31 cellular contexts compared by ENCODE assay signal in genomic region chr5:38678079-38678478, GRCh38.
"Had no signal": no experiment of that assay in that cellular context is flagged by ENCODE, and none has a peak within 500 bp of the region (broad histone marks: within the 10 kb centered on the region; RNA-seq: fewer than 3 reads in every experiment).

No MANE protein-coding gene starts in this region.

- H3K4me1 ChIP-seq: Peyer's patch had no signal

- DNase-seq: activated B cell treated with CpG ODN at 0.5 μM for 24 hours; activated CD4-positive, alpha-beta memory T cell treated with anti-CD3 and anti-CD28 coated beads for 36 hours; activated CD4-positive, alpha-beta T cell treated with anti-CD3 and anti-CD28 coated beads for 4 hours; activated CD4-positive, alpha-beta T cell treated with anti-CD3 and anti-CD28 coated beads, Interleukin-2, amount 50 U/mL, for 1 hour; activated CD4-positive, CD25-positive, alpha-beta regulatory T cell treated with anti-CD3 and anti-CD28 coated beads, Interleukin-2, amount 50 U/mL, for 72 hours; activated CD8-positive, alpha-beta memory T cell treated with anti-CD3 and anti-CD28 coated beads, Interleukin-2, amount 50 U/mL, for 4 hours; activated gamma-delta T cell treated with Interleukin-2 at 50 U/mL for 16 hours; activated naive CD4-positive, alpha-beta T cell treated with anti-CD3 and anti-CD28 coated beads for 36 hours; activated T-cell treated with anti-CD3 and anti-CD28 coated beads for 4 hours; activated T-cell treated with anti-CD3 and anti-CD28 coated beads, Interleukin-2, amount 50 U/mL, for 4 hours; adrenal gland; aorta; brain microvascular endothelial cell; Karpas-422; KBM-7; NCI-H1105; NCI-H1436; NCI-H1694; NCI-H1930; NCI-H2081 treated with DMSO at 0.1 percent for 48 hours; NCI-H226; NCI-H524 treated with DMSO at 0.1 percent for 48 hours; NCI-H748 treated with DMSO at 0.1 percent for 48 hours; NK-92 treated with Interleukin-12 subunit alpha and Interleukin-12 subunit beta, amount 100 ng/mL, for 24 hours; PC-3; Peyer's patch; RPMI8226; SHP77 treated with DMSO at 0.1 percent for 48 hours; T-cell; T-helper 17 cell had no signal

- H3K27ac ChIP-seq: adrenal gland, brain microvascular endothelial cell, Peyer's patch, VCaP had no signal

- H3K36me3 ChIP-seq: adrenal gland, brain microvascular endothelial cell, Peyer's patch had no signal

- H3K27me3 ChIP-seq: adrenal gland, brain microvascular endothelial cell, Peyer's patch had no signal

- H3K9me3 ChIP-seq: adrenal gland, Peyer's patch had no signal

- H3K4me3 ChIP-seq: adrenal gland, Peyer's patch had no signal
